8 cellular contexts compared by ENCODE assay signal in genomic region chr5:175059687-175060194, GRCh38.
DNase-seq lines count a peak whose midpoint lies in the region; ATAC-seq and TF ChIP-seq lines count a peak whose summit lies in the region.

No MANE protein-coding gene starts in this region.

- peak; percentile 82 for ATAC-seq in activated CD8-positive, alpha-beta T cell treated with anti-CD3 and anti-CD28 coated beads, Interleukin-2, amount 10 ng/mL, durations not matched to agents 7 days and 5 days

- H3K9me3 Mint-ChIP-seq in activated CD8-positive, alpha-beta T cell treated with anti-CD3 and anti-CD28 coated beads, Interleukin-2, amount 10 ng/mL, durations not matched to agents 7 days and 5 days (ENCODE audit: insufficient read depth) = no peaks in the 10 kb centered on the region
- H3K9me3 Mint-ChIP-seq in osteocyte (ENCODE audit: unreplicated experiment) = no peaks in the 10 kb centered on the region

- CTCF ChIA-PET in activated CD8-positive, alpha-beta T cell treated with anti-CD3 and anti-CD28 coated beads, Interleukin-2, amount 10 ng/mL, durations not matched to agents 7 days and 5 days (lab: Charles Lee) = no interaction called here

- H3K27ac Mint-ChIP-seq in activated CD8-positive, alpha-beta T cell treated with anti-CD3 and anti-CD28 coated beads, Interleukin-2, amount 10 ng/mL, durations not matched to agents 7 days and 5 days = peak overlapping the region; percentile 32
- no peak overlapping the region for H3K27ac Mint-ChIP-seq in osteocyte (ENCODE audit: unreplicated experiment)

- peak; percentile 0 to 12 (median 1) for DNase-seq in stimulated activated CD4-positive, alpha-beta T cell treated with anti-CD3 and anti-CD28 coated beads, Interleukin-12 subunit alpha, Interleukin-12 subunit beta, amount 100 ng/mL, for 48 hours (ENCODE audit: low read depth in 2 of 3, low spot score in 1 of 3)
- DNase-seq in stimulated activated CD4-positive, alpha-beta T cell treated with anti-CD3 and anti-CD28 coated beads, Interleukin-12 subunit alpha, Interleukin-12 subunit beta, amount 100 ng/mL, for 4 hours = no peak
- peak; percentile 33 for DNase-seq in activated CD8-positive, alpha-beta T cell treated with anti-CD3 and anti-CD28 coated beads, Interleukin-2, amount 10 ng/mL, durations not matched to agents 7 days and 5 days
- peak; percentile 48 to 66 for DNase-seq in hippocampal formation (lab: John Stamatoyannopoulos, UW)
- peak; percentile 45 for DNase-seq in stimulated activated CD4-positive, alpha-beta T cell treated with anti-CD3 and anti-CD28 coated beads, Interleukin-15, amount 100 ng/mL, for 24 hours
- DNase-seq in NCI-H2171 (lab: John Stamatoyannopoulos, UW) = no peak
- no peak for DNase-seq in osteocyte (ENCODE audit: extremely low spot score, unreplicated experiment)
- DNase-seq in NK-92 treated with Interleukin-12 subunit alpha and Interleukin-12 subunit beta, amount 100 ng/mL, for 24 hours (lab: John Stamatoyannopoulos, UW) = no peak

- peak overlapping the region; percentile 64 for H3K4me3 Mint-ChIP-seq in activated CD8-positive, alpha-beta T cell treated with anti-CD3 and anti-CD28 coated beads, Interleukin-2, amount 10 ng/mL, durations not matched to agents 7 days and 5 days
- H3K4me3 Mint-ChIP-seq in osteocyte (ENCODE audit: unreplicated experiment) = no peak overlapping the region

- peaks cover 17% of the 10 kb centered on the region for H3K27me3 Mint-ChIP-seq in activated CD8-positive, alpha-beta T cell treated with anti-CD3 and anti-CD28 coated beads, Interleukin-2, amount 10 ng/mL, durations not matched to agents 7 days and 5 days (ENCODE audit: low read depth)
- peaks cover 4% of the 10 kb centered on the region for H3K27me3 Mint-ChIP-seq in osteocyte (ENCODE audit: unreplicated experiment)

- POLR2A ChIA-PET in activated CD8-positive, alpha-beta T cell treated with anti-CD3 and anti-CD28 coated beads, Interleukin-2, amount 10 ng/mL, durations not matched to agents 7 days and 5 days (lab: Charles Lee) = interaction anchor here (0.6 kb wide), 1 partner anchor 108 kb away, joined by 3 read pairs; no protein-coding TSS in a partner anchor

- no peaks in the 10 kb centered on the region for H3K36me3 Mint-ChIP-seq in activated CD8-positive, alpha-beta T cell treated with anti-CD3 and anti-CD28 coated beads, Interleukin-2, amount 10 ng/mL, durations not matched to agents 7 days and 5 days (ENCODE audit: low read depth)
- no peaks in the 10 kb centered on the region for H3K36me3 Mint-ChIP-seq in osteocyte (ENCODE audit: unreplicated experiment)

- peaks cover 13% of the 10 kb centered on the region for H3K4me1 Mint-ChIP-seq in activated CD8-positive, alpha-beta T cell treated with anti-CD3 and anti-CD28 coated beads, Interleukin-2, amount 10 ng/mL, durations not matched to agents 7 days and 5 days (ENCODE audit: low read depth)
- H3K4me1 Mint-ChIP-seq in osteocyte (ENCODE audit: unreplicated experiment) = no peaks in the 10 kb centered on the region

- no peak for TF ChIP-seq CTCF in osteocyte (IDR thresholded peaks at IDR 0.05)

Comparison
In these comparisons a context has a peak if more than half of its experiments do, and no peak if none do; other contexts are left out.
1. DNase-seq: peak in stimulated activated CD4-positive, alpha-beta T cell treated with anti-CD3 and anti-CD28 coated beads, Interleukin-12 subunit alpha, Interleukin-12 subunit beta, amount 100 ng/mL, for 48 hours (3 of 3), activated CD8-positive, alpha-beta T cell treated with anti-CD3 and anti-CD28 coated beads, Interleukin-2, amount 10 ng/mL, durations not matched to agents 7 days and 5 days (single experiment), hippocampal formation (2 of 2) and stimulated activated CD4-positive, alpha-beta T cell treated with anti-CD3 and anti-CD28 coated beads, Interleukin-15, amount 100 ng/mL, for 24 hours (single experiment); none in stimulated activated CD4-positive, alpha-beta T cell treated with anti-CD3 and anti-CD28 coated beads, Interleukin-12 subunit alpha, Interleukin-12 subunit beta, amount 100 ng/mL, for 4 hours (single experiment), NCI-H2171 (single experiment), osteocyte (single experiment) and NK-92 treated with Interleukin-12 subunit alpha and Interleukin-12 subunit beta, amount 100 ng/mL, for 24 hours (single experiment).